In genomic region chr15:72227720-72228119, GRCh38 we compare ENCODE assay signal across 9 cellular contexts. TPM values are rescaled to one million over a fixed set of nuclear protein-coding genes. Genes with fewer than 3 reads are reported as not detected.
A peak's percentile ranks its signal among the peaks of the same experiment; 100 is the strongest.
DNase-seq lines count a peak whose midpoint lies in the region; ATAC-seq and TF ChIP-seq lines count a peak whose summit lies in the region.
"Had no signal": no experiment of that assay in that cellular context is flagged by ENCODE, and none has a peak within 500 bp of the region (broad histone marks: within the 10 kb centered on the region; RNA-seq: fewer than 3 reads in every experiment).

No MANE protein-coding gene starts in this region.

- no peak for TF ChIP-seq CTCF in 22Rv1 (IDR thresholded peaks at IDR 0.05)
- TF ChIP-seq CTCF in HL-60 (IDR thresholded peaks at IDR 0.05; ENCODE audit: insufficient read depth, low read length): no peak

- no peaks in the 10 kb centered on the region for H3K9me3 Mint-ChIP-seq in activated CD8-positive, alpha-beta T cell treated with anti-CD3 and anti-CD28 coated beads, Interleukin-2, amount 10 ng/mL, durations not matched to agents 7 days and 5 days (ENCODE audit: insufficient read depth)

- peak overlapping the region; percentile 91 for H3K27ac Mint-ChIP-seq in activated CD8-positive, alpha-beta T cell treated with anti-CD3 and anti-CD28 coated beads, Interleukin-2, amount 10 ng/mL, durations not matched to agents 7 days and 5 days

- peaks cover 30% of the 10 kb centered on the region for H3K4me1 ChIP-seq in iPS-20b (ENCODE audit: insufficient read depth, low read length)

- peaks cover 51% of the 10 kb centered on the region for H3K36me3 Mint-ChIP-seq in activated CD8-positive, alpha-beta T cell treated with anti-CD3 and anti-CD28 coated beads, Interleukin-2, amount 10 ng/mL, durations not matched to agents 7 days and 5 days (ENCODE audit: low read depth)

- DNase-seq in HL-60 (ENCODE audit: low read depth in 1 of 2, low spot score in 1 of 2): peak; percentile 72 to 84
- DNase-seq in activated CD8-positive, alpha-beta T cell treated with anti-CD3 and anti-CD28 coated beads, Interleukin-2, amount 10 ng/mL, durations not matched to agents 7 days and 5 days: no peak
- no peak for DNase-seq in NCI-H1694 treated with DMSO at 0.1 percent for 48 hours (lab: John Stamatoyannopoulos, UW)
- DNase-seq in NCI-H2227 (lab: John Stamatoyannopoulos, UW; ENCODE audit: unreplicated experiment): no peak
- DNase-seq in glomerular visceral epithelial cell (ENCODE audit: extremely low spot score): no peak

- no peaks in the 10 kb centered on the region for H3K27me3 ChIP-seq in HL-60 (ENCODE audit: insufficient read depth, poor library complexity, severe bottlenecking)
- H3K27me3 ChIP-seq in iPS-20b (ENCODE audit: insufficient read depth, low read length): peaks cover 24% of the 10 kb centered on the region

- peaks cover 57% of the 10 kb centered on the region for H3K4me1 Mint-ChIP-seq in activated CD8-positive, alpha-beta T cell treated with anti-CD3 and anti-CD28 coated beads, Interleukin-2, amount 10 ng/mL, durations not matched to agents 7 days and 5 days (ENCODE audit: low read depth)

- no peaks in the 10 kb centered on the region for H3K27me3 Mint-ChIP-seq in activated CD8-positive, alpha-beta T cell treated with anti-CD3 and anti-CD28 coated beads, Interleukin-2, amount 10 ng/mL, durations not matched to agents 7 days and 5 days (ENCODE audit: low read depth)

- peak overlapping the region; percentile 15; the same call in 1 of the 2 replicates for H3K27ac ChIP-seq in 22Rv1
- peak overlapping the region; percentile 95 for H3K27ac ChIP-seq in HL-60 (replicated peaks)
- no peak overlapping the region for H3K27ac ChIP-seq in iPS-20b (ENCODE audit: low read length)

- ATAC-seq in activated CD8-positive, alpha-beta T cell treated with anti-CD3 and anti-CD28 coated beads, Interleukin-2, amount 10 ng/mL, durations not matched to agents 7 days and 5 days: no peak
- ATAC-seq in HG02973 (IDR thresholded peaks at IDR 0.05; ENCODE audit: unreplicated experiment): no peak

- peaks cover 27% of the 10 kb centered on the region; the same call in 1 of the 2 replicates for H3K36me3 ChIP-seq in iPS-20b (ENCODE audit: insufficient read depth, low read depth, low read length)

- peak overlapping the region; percentile 88 for H3K4me3 Mint-ChIP-seq in activated CD8-positive, alpha-beta T cell treated with anti-CD3 and anti-CD28 coated beads, Interleukin-2, amount 10 ng/mL, durations not matched to agents 7 days and 5 days

- no peaks in the 10 kb centered on the region for H3K9me3 ChIP-seq in iPS-20b (ENCODE audit: insufficient read depth, low read depth, low read length)

- CTCF ChIA-PET in activated CD8-positive, alpha-beta T cell treated with anti-CD3 and anti-CD28 coated beads, Interleukin-2, amount 10 ng/mL, durations not matched to agents 7 days and 5 days (lab: Charles Lee): interaction anchor here (0.8 to 3.5 kb wide), 15 partner anchors 9 to 458 kb away, joined by 3 to 39 read pairs (median 6); partner anchors contain the start of genes BBS4, HEXA and HIGD2B

- H3K4me3 ChIP-seq in HL-60 (replicated peaks; ENCODE audit: insufficient read depth, low read length) (peak overlapping the region; percentile 85), iPS-20b (ENCODE audit: low read length) (peak overlapping the region; percentile 98; the same call in 1 of the 2 replicates)

- H3K9ac ChIP-seq in iPS-20b (ENCODE audit: low read depth, low read length): no peak overlapping the region

- POLR2A ChIA-PET in activated CD8-positive, alpha-beta T cell treated with anti-CD3 and anti-CD28 coated beads, Interleukin-2, amount 10 ng/mL, durations not matched to agents 7 days and 5 days (lab: Charles Lee): interaction anchor here (1.6 to 6.2 kb wide), 7 partner anchors 12 to 246 kb away, joined by 4 to 58 read pairs (median 10); partner anchors contain the start of genes GRAMD2A and HEXA

RNA-seq across cellular contexts. Expression of gene PKM, which starts 3.3 kb away (rescaled TPM):
- total RNA-seq in activated CD8-positive, alpha-beta T cell treated with anti-CD3 and anti-CD28 coated beads, Interleukin-2, amount 10 ng/mL, durations not matched to agents 7 days and 5 days: 1,000 to 10,000 TPM; 1,272 to 1,311 TPM

RNA-seq across cellular contexts. Expression of gene GRAMD2A, which starts 30.1 kb away (rescaled TPM):
- under 1 TPM in 1 of 2 experiments, not detected in 1; 0.10 TPM for total RNA-seq in activated CD8-positive, alpha-beta T cell treated with anti-CD3 and anti-CD28 coated beads, Interleukin-2, amount 10 ng/mL, durations not matched to agents 7 days and 5 days
- total RNA-seq: T-helper 2 cell treated with Interferon-gamma antibody and Interleukin-4, amounts not matched to agents 100 ng/mL and 5 ng/mL, for 36 hours had no signal

RNA-seq across cellular contexts. Expression of gene PARP6, which starts 44.6 kb away (rescaled TPM):
- total RNA-seq in activated CD8-positive, alpha-beta T cell treated with anti-CD3 and anti-CD28 coated beads, Interleukin-2, amount 10 ng/mL, durations not matched to agents 7 days and 5 days: 10 to 100 TPM; 54.0 to 57.0 TPM

Comparison
In these comparisons a context has a peak if more than half of its experiments do, and no peak if none do; other contexts are left out.
1. DNase-seq: peak in HL-60 (2 of 2); none in activated CD8-positive, alpha-beta T cell treated with anti-CD3 and anti-CD28 coated beads, Interleukin-2, amount 10 ng/mL, durations not matched to agents 7 days and 5 days (single experiment), NCI-H1694 treated with DMSO at 0.1 percent for 48 hours (single experiment), NCI-H2227 (single experiment) and glomerular visceral epithelial cell (single experiment).